In genomic region chr1:183841550-183841949, GRCh38 we compare ENCODE assay signal across 8 cellular contexts. TPM values are rescaled to one million over a fixed set of nuclear protein-coding genes. Genes with fewer than 3 reads are reported as not detected.
DNase-seq lines count a peak whose midpoint lies in the region; ATAC-seq and TF ChIP-seq lines count a peak whose summit lies in the region.

No MANE protein-coding gene starts in this region.

- H3K36me3 ChIP-seq in OCI-LY3 (replicated peaks; ENCODE audit: low read depth, low read length) (no peaks in the 10 kb centered on the region), muscle layer of duodenum (ENCODE audit: control insufficient read depth in 1 of 2, insufficient read depth in 2 of 2, low read length in 2 of 2) (no peaks in the 10 kb centered on the region), prostate gland (no peaks in the 10 kb centered on the region)

- H3K4me1 ChIP-seq in OCI-LY3 (ENCODE audit: low read length) (peaks cover 24% of the 10 kb centered on the region), muscle layer of duodenum (ENCODE audit: control insufficient read depth in 1 of 2, insufficient read depth in 2 of 2, low read length in 2 of 2) (peaks cover 9 to 15% of the 10 kb centered on the region in 2 donors), prostate gland (replicated peaks) (no peaks in the 10 kb centered on the region)

- H3K27me3 ChIP-seq in OCI-LY3 (ENCODE audit: low read depth, low read length) (no peaks in the 10 kb centered on the region), muscle layer of duodenum (ENCODE audit: low read depth, low read length) (no peaks in the 10 kb centered on the region), prostate gland (replicated peaks; ENCODE audit: insufficient read depth) (no peaks in the 10 kb centered on the region)

- no peak for DNase-seq in LoVo (ENCODE audit: low spot score)
- DNase-seq in left cardiac atrium: no peak
- DNase-seq in prostate gland (ENCODE audit: low spot score): no peak

- no peaks in the 10 kb centered on the region for H3K79me2 ChIP-seq in OCI-LY3 (ENCODE audit: low read length)

- H3K4me3 ChIP-seq in OCI-LY3 (ENCODE audit: low read length) (0 out of 2 replicates have a peak overlapping the region, but pooled peaks have one; percentile 65), muscle layer of duodenum (ENCODE audit: low read depth in 1 of 2, low read length in 2 of 2) (no peak overlapping the region), prostate gland (no peak overlapping the region)

- ATAC-seq in GM18519 (IDR thresholded peaks at IDR 0.05; ENCODE audit: low FRiP score, unreplicated experiment) (peak; percentile 28), GM21723 (IDR thresholded peaks at IDR 0.05; ENCODE audit: unreplicated experiment) (peak; percentile 35), HG03571 (IDR thresholded peaks at IDR 0.05; ENCODE audit: unreplicated experiment) (no peak), left cardiac atrium (no peak)

- H3K9ac ChIP-seq in OCI-LY3 (ENCODE audit: low read length): no peak overlapping the region

- no peak overlapping the region for H3K27ac ChIP-seq in OCI-LY3 (ENCODE audit: low read length)
- peak overlapping the region; percentile 37 for H3K27ac ChIP-seq in muscle layer of duodenum (ENCODE audit: low read length)
- H3K27ac ChIP-seq in prostate gland: no peak overlapping the region

- H3K9me3 ChIP-seq in OCI-LY3 (ENCODE audit: insufficient read depth, low read length) (no peaks in the 10 kb centered on the region), muscle layer of duodenum (ENCODE audit: control insufficient read depth in 1 of 2, low read length in 2 of 2) (no peaks in the 10 kb centered on the region), prostate gland (no peaks in the 10 kb centered on the region)

- no peaks in the 10 kb centered on the region for H4K20me1 ChIP-seq in OCI-LY3 (ENCODE audit: insufficient read depth, low read length)

- intact Hi-C loops in left cardiac atrium (cut with DNase I) (no loop called here), prostate gland (cut with DNase I) (no loop called here)

- no peak for TF ChIP-seq POLR2A in prostate gland (IDR thresholded peaks at IDR 0.05)

- TF ChIP-seq CTCF in OCI-LY3 (IDR thresholded peaks at IDR 0.05; ENCODE audit: low read depth, low read length): no peak
- no peak for TF ChIP-seq CTCF in prostate gland (IDR thresholded peaks at IDR 0.05)

- H2AFZ ChIP-seq in OCI-LY3 (ENCODE audit: low read depth, low read length): no peak overlapping the region

- WGBS in prostate gland: 0% methylated on average over 1 of the region's 1 CpG

- peak overlapping the region; percentile 82 for H3K4me2 ChIP-seq in OCI-LY3 (ENCODE audit: low read length)

RNA-seq across cellular contexts. Expression of gene RGL1, which starts 36.6 kb away (rescaled TPM):
- total RNA-seq in left cardiac atrium: 10 to 100 TPM; 22.5 to 32.7 TPM
- total RNA-seq in prostate gland: 10 to 100 TPM; 11.1 to 49.6 TPM

Comparison
In these comparisons a context has a peak if more than half of its experiments do, and no peak if none do; other contexts are left out.
1. ATAC-seq: peak in GM18519 (single experiment) and GM21723 (single experiment); none in HG03571 (single experiment) and left cardiac atrium (0 of 2).